In the genomic region with DNA sequence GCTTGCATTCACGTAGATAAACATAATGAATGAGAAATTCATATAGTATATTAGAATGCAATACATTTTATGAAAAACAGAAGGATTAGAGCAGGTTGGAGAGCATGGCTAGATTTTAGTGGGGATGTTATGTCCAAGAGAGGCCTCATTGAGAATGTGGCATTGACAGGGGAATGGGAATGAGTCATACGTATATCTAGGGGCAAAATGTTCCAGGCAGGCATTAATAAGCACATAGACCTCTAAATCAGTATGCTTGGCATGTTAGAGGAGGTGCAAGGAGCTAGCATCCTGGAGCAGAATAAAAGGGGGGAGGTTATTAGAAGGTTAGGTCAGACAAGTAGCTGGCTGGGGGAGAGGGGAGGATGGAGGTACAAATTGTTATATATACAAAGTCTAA, we compare ENCODE assay signal across 21 cellular contexts.
"Had no signal": no experiment of that assay in that cellular context is flagged by ENCODE, and none has a peak within 500 bp of the region (broad histone marks: within the 10 kb centered on the region; RNA-seq: fewer than 3 reads in every experiment).

No MANE protein-coding gene starts in this region.

- H3K4me3 ChIP-seq: ascending aorta, right lobe of liver, spleen had no signal

- H3K27ac Mint-ChIP-seq: activated CD4-positive, alpha-beta memory T cell treated with anti-CD3 and anti-CD28 coated beads for 36 hours; activated naive CD8-positive, alpha-beta T cell treated with anti-CD3 and anti-CD28 coated beads for 36 hours; dendritic cell treated with granulocyte-macrophage colony-stimulating factor and Interleukin-4, amounts not matched to agents 40 ng/mL and 50 ng/mL, for 4 days; effector memory CD8-positive, alpha-beta T cell; immature natural killer cell; natural killer cell; stimulated activated naive B cell treated with anti-CD40 and anti-IgM and Interleukin-4, amounts not matched to agents 10 μg/mL and 1 μg/mL and 100 μg/mL, for 72 hours; T-cell; type B pancreatic cell had no signal

- H3K36me3 ChIP-seq: ascending aorta, right lobe of liver, spleen had no signal

- H3K4me3 Mint-ChIP-seq: activated CD4-positive, alpha-beta memory T cell treated with anti-CD3 and anti-CD28 coated beads for 36 hours; activated naive CD8-positive, alpha-beta T cell treated with anti-CD3 and anti-CD28 coated beads for 36 hours; dendritic cell treated with granulocyte-macrophage colony-stimulating factor and Interleukin-4, amounts not matched to agents 40 ng/mL and 50 ng/mL, for 4 days; effector memory CD8-positive, alpha-beta T cell; immature natural killer cell; natural killer cell; stimulated activated naive B cell treated with anti-CD40 and anti-IgM and Interleukin-4, amounts not matched to agents 10 μg/mL and 1 μg/mL and 100 μg/mL, for 72 hours; T-cell; type B pancreatic cell had no signal

- H3K4me1 Mint-ChIP-seq: activated naive CD8-positive, alpha-beta T cell treated with anti-CD3 and anti-CD28 coated beads for 36 hours; immature natural killer cell; natural killer cell; stimulated activated naive B cell treated with anti-CD40 and anti-IgM and Interleukin-4, amounts not matched to agents 10 μg/mL and 1 μg/mL and 100 μg/mL, for 72 hours; T-cell had no signal

- DNase-seq: activated CD4-positive, alpha-beta memory T cell treated with anti-CD3 and anti-CD28 coated beads for 36 hours; activated gamma-delta T cell; activated naive CD8-positive, alpha-beta T cell treated with anti-CD3 and anti-CD28 coated beads for 36 hours; activated T-cell treated with anti-CD3 and anti-CD28 coated beads, Interleukin-2, amount 50 U/mL, for 48 hours; caudate nucleus; effector memory CD8-positive, alpha-beta T cell; glutamatergic neuron; immature natural killer cell; natural killer cell; nucleus accumbens; right lobe of liver; spleen; stimulated activated CD4-positive, alpha-beta T cell treated with anti-CD3 and anti-CD28 coated beads, Interleukin-2, amount 100 ng/mL, for 24 hours; stimulated activated naive B cell treated with anti-CD40 and anti-IgM and Interleukin-4, amounts not matched to agents 10 μg/mL and 1 μg/mL and 100 μg/mL, for 72 hours; T-cell; T1000 had no signal

- ATAC-seq: effector memory CD8-positive, alpha-beta T cell; natural killer cell; right lobe of liver; stimulated activated naive B cell treated with anti-CD40 and anti-IgM and Interleukin-4, amounts not matched to agents 10 μg/mL and 1 μg/mL and 100 μg/mL, for 72 hours; T-cell had no signal

- H3K27me3 ChIP-seq: ascending aorta, right lobe of liver, spleen had no signal

- H3K27me3 Mint-ChIP-seq: activated CD4-positive, alpha-beta memory T cell treated with anti-CD3 and anti-CD28 coated beads for 36 hours; activated naive CD8-positive, alpha-beta T cell treated with anti-CD3 and anti-CD28 coated beads for 36 hours; dendritic cell treated with granulocyte-macrophage colony-stimulating factor and Interleukin-4, amounts not matched to agents 40 ng/mL and 50 ng/mL, for 4 days; effector memory CD8-positive, alpha-beta T cell; stimulated activated naive B cell treated with anti-CD40 and anti-IgM and Interleukin-4, amounts not matched to agents 10 μg/mL and 1 μg/mL and 100 μg/mL, for 72 hours; T-cell; type B pancreatic cell had no signal

- H3K9me3 ChIP-seq: ascending aorta, right lobe of liver had no signal

- H3K27ac ChIP-seq: ascending aorta, epithelial cell of prostate, right lobe of liver, spleen, VCaP had no signal

- H3K9me3 Mint-ChIP-seq: dendritic cell treated with granulocyte-macrophage colony-stimulating factor and Interleukin-4, amounts not matched to agents 40 ng/mL and 50 ng/mL, for 4 days had no signal

- H3K4me1 ChIP-seq: ascending aorta, right lobe of liver, spleen had no signal

- H3K36me3 Mint-ChIP-seq: activated CD4-positive, alpha-beta memory T cell treated with anti-CD3 and anti-CD28 coated beads for 36 hours; activated naive CD8-positive, alpha-beta T cell treated with anti-CD3 and anti-CD28 coated beads for 36 hours; immature natural killer cell; natural killer cell; stimulated activated naive B cell treated with anti-CD40 and anti-IgM and Interleukin-4, amounts not matched to agents 10 μg/mL and 1 μg/mL and 100 μg/mL, for 72 hours; T-cell; type B pancreatic cell had no signal
